In genomic region chr4:66202870-66203269, GRCh38 we compare ENCODE assay signal across 27 cellular contexts.
DNase-seq lines count a peak whose midpoint lies in the region; ATAC-seq, FAIRE-seq and TF ChIP-seq lines count a peak whose summit lies in the region.
"Had no signal": no experiment of that assay in that cellular context is flagged by ENCODE, and none has a peak within 500 bp of the region (broad histone marks: within the 10 kb centered on the region; RNA-seq: fewer than 3 reads in every experiment).

No MANE protein-coding gene starts in this region.

- H3K27ac ChIP-seq in IMR-90 (ENCODE audit: insufficient read depth, low read length) (no peak overlapping the region), upper lobe of left lung (no peak overlapping the region)
- H3K27ac ChIP-seq: BLaER1 had no signal

- H3K79me1 ChIP-seq in IMR-90 (ENCODE audit: low read depth in 1 of 2, low read length in 2 of 2): no peaks in the 10 kb centered on the region

- H2AK9ac ChIP-seq in IMR-90 (replicated peaks; ENCODE audit: low read depth, low read length, poor library complexity): no peak overlapping the region

- H2AK5ac ChIP-seq in IMR-90 (ENCODE audit: low read depth, low read length): no peak overlapping the region

- in situ Hi-C loops in IMR-90 (cut with MboI; ENCODE audit: low sequenced_read_pairs): no loop called here

- intact Hi-C loops in IMR-90 (cut with micrococcal nuclease): no loop called here

- POLR2A ChIA-PET in IMR-90 (lab: Charles Lee; ENCODE audit: unreplicated experiment): no interaction called here

- no peak overlapping the region for H4K91ac ChIP-seq in IMR-90 (ENCODE audit: insufficient read depth, low read depth, low read length)

- no peak overlapping the region for H2BK120ac ChIP-seq in IMR-90 (ENCODE audit: low read depth, low read length)

- H3K4me3 ChIP-seq in IMR-90 (ENCODE audit: insufficient read depth, low read depth, low read length) (no peak overlapping the region), bronchial epithelial cell (ENCODE audit: low read depth, low read length) (no peak overlapping the region), epithelial cell of esophagus (ENCODE audit: low read length) (no peak overlapping the region), upper lobe of left lung (no peak overlapping the region)
- H3K4me3 ChIP-seq: BLaER1, GM12878 had no signal

- no peak overlapping the region for H3K23ac ChIP-seq in IMR-90 (ENCODE audit: low read depth, low read length)

- CTCF ChIA-PET in IMR-90 (lab: Yijun Ruan, JAX): no interaction called here

- H3K9me3 ChIP-seq in IMR-90 (ENCODE audit: control insufficient read depth, insufficient read depth, low read length) (no peaks in the 10 kb centered on the region), upper lobe of left lung (peaks cover 0 to 4% (median 0%) of the 10 kb centered on the region in 4 donors)
- H3K9me3 ChIP-seq: BE2C, BLaER1 had no signal

- WGBS in IMR-90 (ENCODE audit: extremely low coverage in 2 of 2, insufficient read length in 1 of 2), 2 experiments: no CpG with 5 or more reads among the region's 4 CpGs
- 80 to 82% methylated on average over 4 of the region's 4 CpGs for WGBS in upper lobe of left lung, 2 donors

- TF ChIP-seq POLR2A in IMR-90 (IDR thresholded peaks at IDR 0.05; ENCODE audit: low read depth, low read length) (no peak), upper lobe of left lung (IDR thresholded peaks at IDR 0.05) (no peak)

- H3K36me3 ChIP-seq in IMR-90 (ENCODE audit: control insufficient read depth, insufficient read depth, low read length) (no peaks in the 10 kb centered on the region), bronchial epithelial cell (ENCODE audit: control insufficient read depth, insufficient read depth, low read length) (no peaks in the 10 kb centered on the region), upper lobe of left lung (no peaks in the 10 kb centered on the region)
- H3K36me3 ChIP-seq: BE2C, BLaER1 had no signal

- TF ChIP-seq EP300 in Ishikawa (IDR thresholded peaks at IDR 0.05; ENCODE audit: borderline replicate concordance) (no peak), upper lobe of left lung (IDR thresholded peaks at IDR 0.05) (no peak)

- no peak overlapping the region for H3K14ac ChIP-seq in IMR-90 (replicated peaks; ENCODE audit: low read depth, low read length)

- ATAC-seq in IMR-90 (ENCODE audit: low read depth): no peak
- ATAC-seq in upper lobe of left lung (ENCODE audit: low FRiP score in 2 of 2): no peak
- ATAC-seq: GM12878 had no signal

- no peak overlapping the region for H2BK20ac ChIP-seq in IMR-90 (ENCODE audit: low read depth, low read length)

- H3K4me2 ChIP-seq in IMR-90 (ENCODE audit: low read depth, low read length): no peak overlapping the region
- H3K4me2 ChIP-seq: BLaER1 had no signal

- H3K4me1 ChIP-seq in IMR-90 (ENCODE audit: control insufficient read depth, insufficient read depth, low read length): no peaks in the 10 kb centered on the region
- no peaks in the 10 kb centered on the region for H3K4me1 ChIP-seq in upper lobe of left lung
- H3K4me1 ChIP-seq: BE2C, BLaER1 had no signal

- DNase-seq in IMR-90 (no peak), bronchial epithelial cell (ENCODE audit: low read depth) (peak; percentile 11), epithelial cell of esophagus (ENCODE audit: low read depth) (peak; percentile 14), SK-N-DZ (ENCODE audit: low spot score) (no peak), mesenteric fat pad (ENCODE audit: low spot score) (no peak), upper lobe of left lung (no peak)
- DNase-seq: 8988T; ACHN; BE2C; C1 segment of cervical spinal cord; CD4-positive, alpha-beta memory T cell; CD4-positive, CD25-positive, alpha-beta regulatory T cell; CD8-positive, alpha-beta memory T cell; COR-L47; DMS 273 treated with DMSO at 0.1 percent for 48 hours; DMS153; DMS53; DMS79; DND-41; EL; GDM1 had no signal

- TF ChIP-seq CTCF in IMR-90 (conservative IDR thresholded peaks at IDR 0.05; ENCODE audit: low read depth, low read length) (no peak), bronchial epithelial cell (IDR thresholded peaks at IDR 0.05; ENCODE audit: insufficient read depth, low read length, severe bottlenecking) (no peak), epithelial cell of esophagus (IDR thresholded peaks at IDR 0.05; ENCODE audit: insufficient read depth, low read depth, low read length, missing control alignments) (no peak), upper lobe of left lung (IDR thresholded peaks at IDR 0.05) (no peak)

- no peaks in the 10 kb centered on the region for H3K9me1 ChIP-seq in IMR-90 (ENCODE audit: insufficient read depth, low read length)

- H2AFZ ChIP-seq in IMR-90 (replicated peaks; ENCODE audit: low read length, poor library complexity): no peak overlapping the region

- BruUV-seq in IMR-90 (replicated peaks; lab: Mats Ljungman, UMichigan): no TSS peak

- H4K8ac ChIP-seq in IMR-90 (ENCODE audit: low read depth in 2 of 2, low read length in 2 of 2): no peak overlapping the region

- H4K5ac ChIP-seq in IMR-90 (ENCODE audit: low read depth, low read length): no peak overlapping the region

- H3K4ac ChIP-seq in IMR-90 (ENCODE audit: low read depth, low read length): no peak overlapping the region

- H2BK5ac ChIP-seq in IMR-90 (ENCODE audit: low read depth, low read length, poor library complexity, severe bottlenecking): no peak overlapping the region

- no peaks in the 10 kb centered on the region for H3K27me3 ChIP-seq in IMR-90 (ENCODE audit: control insufficient read depth, insufficient read depth, low read length)
- H3K27me3 ChIP-seq in bronchial epithelial cell (ENCODE audit: control insufficient read depth, insufficient read depth, low read length): no peaks in the 10 kb centered on the region
- no peaks in the 10 kb centered on the region for H3K27me3 ChIP-seq in upper lobe of left lung
- H3K27me3 ChIP-seq: BE2C, BLaER1 had no signal

- no peak overlapping the region for H3K9ac ChIP-seq in IMR-90 (ENCODE audit: low read depth, low read length)
- H3K9ac ChIP-seq: BLaER1 had no signal

- FAIRE-seq in bronchial epithelial cell (lab: Jason Lieb, UNC): no peak
- FAIRE-seq: A204.1, GM12878, GM12892, GM18507 had no signal

- dilution Hi-C loops in IMR-90 (cut with HindIII; ENCODE audit: low sequenced_read_pairs, unreplicated experiment): no loop called here

- TF ChIP-seq RAD21 in IMR-90 (IDR thresholded peaks at IDR 0.05; ENCODE audit: low read length): no peak
- TF ChIP-seq RAD21 in Ishikawa (IDR thresholded peaks at IDR 0.05; ENCODE audit: low read depth): no peak

- H2BK15ac ChIP-seq in IMR-90 (ENCODE audit: low read depth, low read length): no peak overlapping the region

- H3K56ac ChIP-seq in IMR-90 (ENCODE audit: extremely low read depth, insufficient read depth, low read length): no peak overlapping the region

- H3K18ac ChIP-seq in IMR-90 (ENCODE audit: low read depth, low read length): no peak overlapping the region

- no peaks in the 10 kb centered on the region for H4K20me1 ChIP-seq in IMR-90 (ENCODE audit: insufficient read depth, low read length)
- H4K20me1 ChIP-seq: BLaER1 had no signal

TF ChIP-seq in IMR-90, 13 proteins besides CTCF, POLR2A, EP300 and RAD21:
- TF ChIP-seq CEBPB (IDR thresholded peaks at IDR 0.05; ENCODE audit: low read depth, low read length): peak; percentile 69
- TF ChIP-seq MXI1 (IDR thresholded peaks at IDR 0.05; ENCODE audit: borderline replicate concordance, low read depth, low read length): no peak
TF ChIP-seq in IMR-90: peak in this region for 1.

TF ChIP-seq in Ishikawa, 13 proteins besides CTCF, POLR2A, EP300 and RAD21:
- TF ChIP-seq CEBPB (IDR thresholded peaks at IDR 0.05): 0 out of 2 replicates have a peak, but pooled peaks have one; percentile 22
- no peak for TF ChIP-seq FOXM1 (IDR thresholded peaks at IDR 0.05; ENCODE audit: borderline replicate concordance, low read depth)
TF ChIP-seq in Ishikawa: peak in this region for 1.

Comparison
In these comparisons a context has a peak if more than half of its experiments do, and no peak if none do; other contexts are left out.
1. DNase-seq: peak in bronchial epithelial cell (single experiment) and epithelial cell of esophagus (single experiment); none in IMR-90 (single experiment), SK-N-DZ (single experiment), mesenteric fat pad (single experiment) and upper lobe of left lung (0 of 2).